In genomic region chr2:238897122-238897880, GRCh38 we compare ENCODE assay signal across 17 cellular contexts. TPM values are rescaled to one million over a fixed set of nuclear protein-coding genes. Genes with fewer than 3 reads are reported as not detected.
DNase-seq lines count a peak whose midpoint lies in the region; ATAC-seq and TF ChIP-seq lines count a peak whose summit lies in the region.
"Had no signal": no experiment of that assay in that cellular context is flagged by ENCODE, and none has a peak within 500 bp of the region (broad histone marks: within the 10 kb centered on the region; RNA-seq: fewer than 3 reads in every experiment).

No MANE protein-coding gene starts in this region.

- TF ChIP-seq CTCF in chondrocyte (IDR thresholded peaks at IDR 0.05) (no peak), nephron (IDR thresholded peaks at IDR 0.05; ENCODE audit: unreplicated experiment in 3 of 3) (no peak), stomach (IDR thresholded peaks at IDR 0.05) (no peak)

- H3K27me3 Mint-ChIP-seq in chondrocyte (ENCODE audit: low read depth) (no peaks in the 10 kb centered on the region), nephron (ENCODE audit: low read depth) (peaks cover 5% of the 10 kb centered on the region)
- no peaks in the 10 kb centered on the region for H3K27me3 Mint-ChIP-seq in activated CD4-positive, alpha-beta memory T cell treated with anti-CD3 and anti-CD28 coated beads, Interleukin-2, amount 10 ng/mL, durations not matched to agents 7 days and 5 days

- TF ChIP-seq EP300 in stomach (IDR thresholded peaks at IDR 0.05) = no peak

- peaks cover 34% of the 10 kb centered on the region for H3K4me1 Mint-ChIP-seq in chondrocyte (ENCODE audit: low read depth)
- peaks cover 51% of the 10 kb centered on the region for H3K4me1 Mint-ChIP-seq in nephron
- no peaks in the 10 kb centered on the region for H3K4me1 Mint-ChIP-seq in activated CD4-positive, alpha-beta memory T cell treated with anti-CD3 and anti-CD28 coated beads, Interleukin-2, amount 10 ng/mL, durations not matched to agents 7 days and 5 days
- H3K4me1 Mint-ChIP-seq: CD4-positive, CD25-positive, alpha-beta regulatory T cell had no signal

- H3K9me3 ChIP-seq in BLaER1 treated with 17β-estradiol and CSF1 and Interleukin-3, amounts not matched to agents 10 nM and 100 nM (replicated peaks in 1 of 11) = no peaks in the 10 kb centered on the region
- H3K9me3 ChIP-seq in stomach = no peaks in the 10 kb centered on the region
- H3K9me3 ChIP-seq: A549 had no signal

- peak overlapping the region in 4 of 11 experiments; percentile 26 to 39 (median 38); a peak in 5 of 22 replicates for H3K27ac ChIP-seq in BLaER1 treated with 17β-estradiol and CSF1 and Interleukin-3, amounts not matched to agents 10 nM and 100 nM
- H3K27ac ChIP-seq in stomach = peak overlapping the region in 3 of 5 donors; percentile 56 to 69 (median 63)

- no peaks in the 10 kb centered on the region for H3K27me3 ChIP-seq in BLaER1 treated with 17β-estradiol and CSF1 and Interleukin-3, amounts not matched to agents 10 nM and 100 nM
- peaks cover 0 to 13% (median 0%) of the 10 kb centered on the region in 3 donors for H3K27me3 ChIP-seq in stomach

- H3K4me3 Mint-ChIP-seq in chondrocyte (ENCODE audit: unreplicated experiment) = no peak overlapping the region
- peak overlapping the region in 1 of 3 experiments; percentile 17 for H3K4me3 Mint-ChIP-seq in nephron
- H3K4me3 Mint-ChIP-seq in activated CD4-positive, alpha-beta memory T cell treated with anti-CD3 and anti-CD28 coated beads, Interleukin-2, amount 10 ng/mL, durations not matched to agents 7 days and 5 days = no peak overlapping the region
- H3K4me3 Mint-ChIP-seq: CD4-positive, CD25-positive, alpha-beta regulatory T cell had no signal

- CTCF ChIA-PET in activated CD4-positive, alpha-beta memory T cell treated with anti-CD3 and anti-CD28 coated beads, Interleukin-2, amount 10 ng/mL, durations not matched to agents 7 days and 5 days (lab: Charles Lee) = no interaction called here

- peaks cover 0 to 28% (median 23%) of the 10 kb centered on the region in 10 experiments; a peak in 18 of 20 replicates for H3K4me1 ChIP-seq in BLaER1 treated with 17β-estradiol and CSF1 and Interleukin-3, amounts not matched to agents 10 nM and 100 nM
- peaks cover 17 to 65% (median 31%) of the 10 kb centered on the region in 4 donors for H3K4me1 ChIP-seq in stomach
- H3K4me1 ChIP-seq: A549 had no signal

- intact Hi-C loops in stomach (cut with DNase I; ENCODE audit: low total_unique reads) = no loop called here

- POLR2A ChIA-PET in activated CD4-positive, alpha-beta memory T cell treated with anti-CD3 and anti-CD28 coated beads, Interleukin-2, amount 10 ng/mL, durations not matched to agents 7 days and 5 days (lab: Charles Lee) = no interaction called here

- ATAC-seq in GM21737 (IDR thresholded peaks at IDR 0.05; ENCODE audit: unreplicated experiment) (no peak), GM18502 (IDR thresholded peaks at IDR 0.05; ENCODE audit: poor library complexity, unreplicated experiment) (no peak), GM21528 (IDR thresholded peaks at IDR 0.05; ENCODE audit: low FRiP score, unreplicated experiment) (no peak)

- H3K4me2 ChIP-seq in BLaER1 treated with 17β-estradiol and CSF1 and Interleukin-3, amounts not matched to agents 10 nM and 100 nM = peak overlapping the region in 9 of 11 experiments; percentile 33 to 76 (median 64); a peak in 18 of 22 replicates
- H3K4me2 ChIP-seq: A549 had no signal

- H3K9me3 Mint-ChIP-seq in chondrocyte (ENCODE audit: low read depth) (no peaks in the 10 kb centered on the region), nephron (no peaks in the 10 kb centered on the region)
- H3K9me3 Mint-ChIP-seq in activated CD4-positive, alpha-beta memory T cell treated with anti-CD3 and anti-CD28 coated beads, Interleukin-2, amount 10 ng/mL, durations not matched to agents 7 days and 5 days = no peaks in the 10 kb centered on the region
- H3K9me3 Mint-ChIP-seq: CD4-positive, CD25-positive, alpha-beta regulatory T cell had no signal

- H3K9ac ChIP-seq in BLaER1 treated with 17β-estradiol and CSF1 and Interleukin-3, amounts not matched to agents 10 nM and 100 nM = peak overlapping the region in 4 of 11 experiments; percentile 3 to 59 (median 46); a peak in 6 of 22 replicates

- TF ChIP-seq POLR2A in stomach (IDR thresholded peaks at IDR 0.05) = no peak

- DNase-seq in chondrocyte (ENCODE audit: low spot score) (peak; percentile 44), stomach (no peak)
- DNase-seq in activated CD4-positive, alpha-beta memory T cell treated with anti-CD3 and anti-CD28 coated beads, Interleukin-2, amount 10 ng/mL, durations not matched to agents 7 days and 5 days = no peak
- DNase-seq: CD4-positive, CD25-positive, alpha-beta regulatory T cell; DMS53; KBM-7; NCI-H1092; NCI-H1694; NCI-H345; NCI-H69; SHP77 had no signal

- H3K36me3 Mint-ChIP-seq in chondrocyte (ENCODE audit: low read depth) = no peaks in the 10 kb centered on the region
- no peaks in the 10 kb centered on the region for H3K36me3 Mint-ChIP-seq in nephron (ENCODE audit: low read depth)
- no peaks in the 10 kb centered on the region for H3K36me3 Mint-ChIP-seq in activated CD4-positive, alpha-beta memory T cell treated with anti-CD3 and anti-CD28 coated beads, Interleukin-2, amount 10 ng/mL, durations not matched to agents 7 days and 5 days (ENCODE audit: low read depth)
- H3K36me3 Mint-ChIP-seq: CD4-positive, CD25-positive, alpha-beta regulatory T cell had no signal

- H3K4me3 ChIP-seq in BLaER1 treated with 17β-estradiol and CSF1 and Interleukin-3, amounts not matched to agents 10 nM and 100 nM = no peak overlapping the region
- H3K4me3 ChIP-seq in stomach = no peak overlapping the region
- H3K4me3 ChIP-seq: A549 had no signal

- peaks cover 0 to 6% (median 0%) of the 10 kb centered on the region in 11 experiments; a peak in 1 of 22 replicates for H4K20me1 ChIP-seq in BLaER1 treated with 17β-estradiol and CSF1 and Interleukin-3, amounts not matched to agents 10 nM and 100 nM

- H3K36me3 ChIP-seq in BLaER1 treated with 17β-estradiol and CSF1 and Interleukin-3, amounts not matched to agents 10 nM and 100 nM = no peaks in the 10 kb centered on the region
- H3K36me3 ChIP-seq in stomach = no peaks in the 10 kb centered on the region

- WGBS in stomach, 5 donors = 72 to 81% (median 79%) methylated on average over 18 to 19 of the region's 19 CpGs

- H3K27ac Mint-ChIP-seq in chondrocyte (ENCODE audit: unreplicated experiment) (peak overlapping the region; percentile 5), nephron (peak overlapping the region; percentile 21 to 56 (median 49))
- no peak overlapping the region for H3K27ac Mint-ChIP-seq in activated CD4-positive, alpha-beta memory T cell treated with anti-CD3 and anti-CD28 coated beads, Interleukin-2, amount 10 ng/mL, durations not matched to agents 7 days and 5 days
- H3K27ac Mint-ChIP-seq: CD4-positive, CD25-positive, alpha-beta regulatory T cell had no signal

RNA-seq across cellular contexts. Expression of gene TWIST2, which starts 49.4 kb away (rescaled TPM):
- total RNA-seq in chondrocyte (1.8 to 9.1 TPM (median 2.4 TPM) in 3 replicates), stomach (10 to 100 TPM in 3 of 5 donors, 1 to 10 TPM in 1, under 1 TPM in 1; 0.58 to 58.0 (median 22.8) TPM)
- polyA plus RNA-seq in stomach = 10 to 100 TPM in 2 of 3 donors, 1 to 10 TPM in 1; 5.6 to 13.0 (median 11.6) TPM
- not detected for total RNA-seq in activated CD4-positive, alpha-beta memory T cell treated with anti-CD3 and anti-CD28 coated beads, Interleukin-2, amount 10 ng/mL, durations not matched to agents 7 days and 5 days
- total RNA-seq: CD4-positive, CD25-positive, alpha-beta regulatory T cell had no signal
- polyA plus RNA-seq: CD4-positive, CD25-positive, alpha-beta regulatory T cell had no signal
